In genomic region chr10:18005781-18006456, GRCh38 we compare ENCODE assay signal across 1 cellular context.
A peak's percentile ranks its signal among the peaks of the same experiment; 100 is the strongest.
TF ChIP-seq lines count a peak whose summit lies in the region.

No MANE protein-coding gene starts in this region.

TF ChIP-seq in HEK293, 187 proteins besides CTCF, POLR2A, EP300 and RAD21 (continued from another document):
- TF ChIP-seq HIC1 (tag by site-specific recombination; IDR thresholded peaks at IDR 0.05) = no peak
- TF ChIP-seq ZNF155 (tag by site-specific recombination; IDR thresholded peaks at IDR 0.05) = no peak
- peak; percentile 99 for TF ChIP-seq WT1 (tag by site-specific recombination; IDR thresholded peaks at IDR 0.05)
- TF ChIP-seq ZNF350 (tag by site-specific recombination; IDR thresholded peaks at IDR 0.05) = no peak
- no peak for TF ChIP-seq ZBTB49 (tag by site-specific recombination; IDR thresholded peaks at IDR 0.05; ENCODE audit: low read depth)
- TF ChIP-seq ZNF398 (tag by site-specific recombination; IDR thresholded peaks at IDR 0.05) = no peak
- no peak for TF ChIP-seq MZF1 (tag by site-specific recombination; IDR thresholded peaks at IDR 0.05; ENCODE audit: borderline replicate concordance)
- TF ChIP-seq ZNF24 (tag by site-specific recombination; IDR thresholded peaks at IDR 0.05) = peak; percentile 38; the same call in 1 of the 2 replicates
- no peak for TF ChIP-seq ZNF175 (tag by site-specific recombination; IDR thresholded peaks at IDR 0.05)
- TF ChIP-seq ZNF26 (tag by site-specific recombination; IDR thresholded peaks at IDR 0.05) = no peak
- peak; percentile 45; the same call in 1 of the 2 replicates for TF ChIP-seq ZNF391 (tag by site-specific recombination; IDR thresholded peaks at IDR 0.05; ENCODE audit: borderline replicate concordance, low read depth)
- no peak for TF ChIP-seq ZNF221 (tag by site-specific recombination; IDR thresholded peaks at IDR 0.05; ENCODE audit: borderline replicate concordance)
- TF ChIP-seq KLF17 (tag by site-specific recombination; IDR thresholded peaks at IDR 0.05) = no peak
- TF ChIP-seq ZNF571 (tag by site-specific recombination; IDR thresholded peaks at IDR 0.05) = no peak
- TF ChIP-seq ZNF707 (tag by site-specific recombination; IDR thresholded peaks at IDR 0.05) = no peak
- TF ChIP-seq ZFHX2 (tag by site-specific recombination; conservative IDR thresholded peaks at IDR 0.05) = no peak
- no peak for TF ChIP-seq ZNF530 (tag by site-specific recombination; IDR thresholded peaks at IDR 0.05; ENCODE audit: low read depth)
- no peak; the same call in 1 of the 2 replicates for TF ChIP-seq ZNF660 (tag by site-specific recombination; IDR thresholded peaks at IDR 0.05)
- no peak for TF ChIP-seq ZNF239 (tag by site-specific recombination; IDR thresholded peaks at IDR 0.05)
- no peak for TF ChIP-seq ZSCAN30 (tag by site-specific recombination; IDR thresholded peaks at IDR 0.05)
- TF ChIP-seq ZNF37A (tag by site-specific recombination; IDR thresholded peaks at IDR 0.05) = no peak
- no peak for TF ChIP-seq ZNF626 (tag by site-specific recombination; IDR thresholded peaks at IDR 0.05)
- TF ChIP-seq ZBTB10 (tag by site-specific recombination; IDR thresholded peaks at IDR 0.05) = no peak
- TF ChIP-seq ZNF114 (tag by site-specific recombination; IDR thresholded peaks at IDR 0.05) = no peak
- TF ChIP-seq REST (tag by site-specific recombination; IDR thresholded peaks at IDR 0.05) = no peak
- TF ChIP-seq ZNF580 (tag by site-specific recombination; IDR thresholded peaks at IDR 0.05) = no peak
- TF ChIP-seq ZNF549 (tag by site-specific recombination; IDR thresholded peaks at IDR 0.05) = no peak
- no peak for TF ChIP-seq BCL11A (tag by site-specific recombination; IDR thresholded peaks at IDR 0.05; ENCODE audit: low read depth)
- no peak for TF ChIP-seq ZFP37 (tag by site-specific recombination; IDR thresholded peaks at IDR 0.05)
- peak; percentile 89 for TF ChIP-seq FEZF1 (tag by site-specific recombination; IDR thresholded peaks at IDR 0.05)
- TF ChIP-seq TRIM28 (IDR thresholded peaks at IDR 0.05; ENCODE audit: borderline replicate concordance, low read length) = no peak
- no peak for TF ChIP-seq REPIN1 (tag by site-specific recombination; IDR thresholded peaks at IDR 0.05; ENCODE audit: low read depth)
- no peak for TF ChIP-seq ZNF514 (tag by site-specific recombination; IDR thresholded peaks at IDR 0.05)
- no peak for TF ChIP-seq ZBTB6 (tag by site-specific recombination; IDR thresholded peaks at IDR 0.05)
- TF ChIP-seq KLF8 (tag by site-specific recombination; IDR thresholded peaks at IDR 0.05) = no peak
- no peak for TF ChIP-seq ZNF211 (tag by site-specific recombination; IDR thresholded peaks at IDR 0.05; ENCODE audit: low read depth)
- no peak for TF ChIP-seq ZNF433 (tag by site-specific recombination; IDR thresholded peaks at IDR 0.05; ENCODE audit: low read depth)
- TF ChIP-seq ZNF311 (tag by site-specific recombination; IDR thresholded peaks at IDR 0.05; ENCODE audit: borderline replicate concordance) = no peak
- no peak for TF ChIP-seq ZSCAN5A (tag by site-specific recombination; IDR thresholded peaks at IDR 0.05)
